Comparison of ENCODE assay signal across 11 cellular contexts in genomic region chr10:46096426-46096825, GRCh38. TPM values are rescaled to one million over a fixed set of nuclear protein-coding genes. Genes with fewer than 3 reads are reported as not detected.
A peak's percentile ranks its signal among the peaks of the same experiment; 100 is the strongest.
DNase-seq lines count a peak whose midpoint lies in the region; ATAC-seq and TF ChIP-seq lines count a peak whose summit lies in the region.
"Had no signal": no experiment of that assay in that cellular context is flagged by ENCODE, and none has a peak within 500 bp of the region (broad histone marks: within the 10 kb centered on the region; RNA-seq: fewer than 3 reads in every experiment).

No MANE protein-coding gene starts in this region.

- in situ Hi-C loops in GM23248 (cut with MboI) = no loop called here

- H3K27ac Mint-ChIP-seq in activated CD4-positive, alpha-beta memory T cell treated with anti-CD3 and anti-CD28 coated beads, Interleukin-2, amount 10 ng/mL, durations not matched to agents 7 days and 5 days = peak overlapping the region; percentile 74
- H3K27ac Mint-ChIP-seq in WTC11 = no peak overlapping the region

- H3K9me2 ChIP-seq in GM23248 (ENCODE audit: insufficient read depth) = no peaks in the 10 kb centered on the region

- no peak overlapping the region for H3K9ac ChIP-seq in GM23248

- H3K27me3 ChIP-seq in GM23248 (replicated peaks; ENCODE audit: insufficient read depth) = no peaks in the 10 kb centered on the region
- peaks cover 2% of the 10 kb centered on the region for H3K27me3 ChIP-seq in foreskin keratinocyte

- no peak overlapping the region for H2AFZ ChIP-seq in GM23248

- TF ChIP-seq CTCF in foreskin keratinocyte (conservative IDR thresholded peaks at IDR 0.05) (no peak), WTC11 (IDR thresholded peaks at IDR 0.05) (no peak)

- H3K36me3 ChIP-seq in GM23248 (ENCODE audit: low read depth) = no peaks in the 10 kb centered on the region

- CTCF ChIA-PET in activated CD4-positive, alpha-beta memory T cell treated with anti-CD3 and anti-CD28 coated beads, Interleukin-2, amount 10 ng/mL, durations not matched to agents 7 days and 5 days (lab: Charles Lee) = no interaction called here
- CTCF ChIA-PET in WTC11 (lab: Charles Lee) = interaction anchor here (0.8 kb wide), 1 partner anchor 133 kb away, joined by 3 read pairs; no protein-coding TSS in a partner anchor

- no peaks in the 10 kb centered on the region for H3K27me3 Mint-ChIP-seq in activated CD4-positive, alpha-beta memory T cell treated with anti-CD3 and anti-CD28 coated beads, Interleukin-2, amount 10 ng/mL, durations not matched to agents 7 days and 5 days
- H3K27me3 Mint-ChIP-seq in WTC11 (ENCODE audit: low read depth) = no peaks in the 10 kb centered on the region

- no peaks in the 10 kb centered on the region for H3K9me3 Mint-ChIP-seq in activated CD4-positive, alpha-beta memory T cell treated with anti-CD3 and anti-CD28 coated beads, Interleukin-2, amount 10 ng/mL, durations not matched to agents 7 days and 5 days
- no peaks in the 10 kb centered on the region for H3K9me3 Mint-ChIP-seq in WTC11

- H3K4me2 ChIP-seq in GM23248 (ENCODE audit: unreplicated experiment) = peak overlapping the region; percentile 42

- H3K4me3 Mint-ChIP-seq in activated CD4-positive, alpha-beta memory T cell treated with anti-CD3 and anti-CD28 coated beads, Interleukin-2, amount 10 ng/mL, durations not matched to agents 7 days and 5 days = no peak overlapping the region
- no peak overlapping the region for H3K4me3 Mint-ChIP-seq in WTC11

- peaks cover 14% of the 10 kb centered on the region for H3K4me1 ChIP-seq in GM23248 (ENCODE audit: insufficient read depth)
- H3K4me1 ChIP-seq in foreskin keratinocyte = no peaks in the 10 kb centered on the region

- H3K36me3 Mint-ChIP-seq in activated CD4-positive, alpha-beta memory T cell treated with anti-CD3 and anti-CD28 coated beads, Interleukin-2, amount 10 ng/mL, durations not matched to agents 7 days and 5 days (ENCODE audit: low read depth) = no peaks in the 10 kb centered on the region
- H3K36me3 Mint-ChIP-seq in WTC11 = no peaks in the 10 kb centered on the region

- no peaks in the 10 kb centered on the region for H3K79me2 ChIP-seq in GM23248 (ENCODE audit: insufficient read depth)

- H3K27ac ChIP-seq in GM23248 (peak overlapping the region; percentile 30; the same call in 1 of the 2 replicates), foreskin keratinocyte (no peak overlapping the region)

- no peaks in the 10 kb centered on the region for H3K9me3 ChIP-seq in GM23248 (ENCODE audit: low read depth)

- DNase-seq in AG08395 (ENCODE audit: low spot score) (peak; percentile 32), GM23248 (peak; percentile 74), foreskin keratinocyte (no peak), NCI-H446 treated with DMSO at 0.1 percent for 48 hours (lab: John Stamatoyannopoulos, UW) (no peak), WTC11 (ENCODE audit: low spot score) (no peak), OCI-M2 (lab: John Stamatoyannopoulos, UW; ENCODE audit: unreplicated experiment) (no peak)
- no peak for DNase-seq in activated CD4-positive, alpha-beta memory T cell treated with anti-CD3 and anti-CD28 coated beads, Interleukin-2, amount 10 ng/mL, durations not matched to agents 7 days and 5 days
- DNase-seq: right cardiac atrium had no signal

- WGBS in GM23248 (ENCODE audit: low coverage in 1 of 2, low lambda C conversion rate in 2 of 2, missing lambda C conversion rate in 2 of 2), 2 experiments = 37 to 50% methylated on average over 4 of the region's 4 CpGs

- no peaks in the 10 kb centered on the region for H4K20me1 ChIP-seq in GM23248 (ENCODE audit: insufficient read depth)

- POLR2A ChIA-PET in activated CD4-positive, alpha-beta memory T cell treated with anti-CD3 and anti-CD28 coated beads, Interleukin-2, amount 10 ng/mL, durations not matched to agents 7 days and 5 days (lab: Charles Lee) = no interaction called here
- POLR2A ChIA-PET in WTC11 (lab: Charles Lee) = no interaction called here

- no peak overlapping the region for H3K4me3 ChIP-seq in GM23248

- no peaks in the 10 kb centered on the region for H3F3A ChIP-seq in GM23248 (ENCODE audit: insufficient read depth)

- ATAC-seq in foreskin keratinocyte (peak; percentile 5), GM21390 (IDR thresholded peaks at IDR 0.05; ENCODE audit: unreplicated experiment) (no peak), WTC11 (no peak)
- ATAC-seq: right cardiac atrium had no signal

- peaks cover 26% of the 10 kb centered on the region for H3K4me1 Mint-ChIP-seq in activated CD4-positive, alpha-beta memory T cell treated with anti-CD3 and anti-CD28 coated beads, Interleukin-2, amount 10 ng/mL, durations not matched to agents 7 days and 5 days
- peaks cover 28% of the 10 kb centered on the region for H3K4me1 Mint-ChIP-seq in WTC11

TF ChIP-seq in WTC11, 78 proteins besides CTCF, POLR2A, EP300 and RAD21:
- no peak for TF ChIP-seq PRDM15 (CRISPR knock-in tag; IDR thresholded peaks at IDR 0.05)
- TF ChIP-seq NFATC4 (CRISPR knock-in tag; IDR thresholded peaks at IDR 0.05) = no peak
- TF ChIP-seq MYBL2 (CRISPR knock-in tag; IDR thresholded peaks at IDR 0.05) = no peak
- no peak for TF ChIP-seq NR1H2 (CRISPR knock-in tag; IDR thresholded peaks at IDR 0.05)
- TF ChIP-seq ZNF219 (CRISPR knock-in tag; IDR thresholded peaks at IDR 0.05; ENCODE audit: borderline replicate concordance) = no peak
- TF ChIP-seq TEAD1 (CRISPR knock-in tag; IDR thresholded peaks at IDR 0.05) = no peak
- TF ChIP-seq, protein P1, sequence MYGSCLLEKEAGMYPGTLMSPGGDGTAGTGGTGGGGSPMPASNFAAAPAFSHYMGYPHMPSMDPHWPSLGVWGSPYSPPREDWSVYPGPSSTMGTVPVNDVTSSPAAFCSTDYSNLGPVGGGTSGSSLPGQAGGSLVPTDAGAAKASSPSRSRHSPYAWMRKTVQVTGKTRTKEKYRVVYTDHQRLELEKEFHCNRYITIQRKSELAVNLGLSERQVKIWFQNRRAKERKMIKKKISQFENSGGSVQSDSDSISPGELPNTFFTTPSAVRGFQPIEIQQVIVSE (CRISPR knock-in tag; IDR thresholded peaks at IDR 0.05; ENCODE audit: borderline replicate concordance) = no peak
- no peak for TF ChIP-seq E2F5 (CRISPR knock-in tag; IDR thresholded peaks at IDR 0.05)
- no peak for TF ChIP-seq PRRX2 (CRISPR knock-in tag; IDR thresholded peaks at IDR 0.05)

RNA-seq across cellular contexts. Expression of gene MSMB, which starts 50.4 kb away (rescaled TPM):
- total RNA-seq in GM23248 (2014; rRNA removed; shearing (Covaris generic)) = not detected in 2 replicates
- not detected in 2 replicates for polyA plus RNA-seq in GM23248 (2016; fragmentation: Nextera tagmentation; extraction: Ambion mirVana)
- not detected for total RNA-seq in activated CD4-positive, alpha-beta memory T cell treated with anti-CD3 and anti-CD28 coated beads, Interleukin-2, amount 10 ng/mL, durations not matched to agents 7 days and 5 days
- not detected in 2 replicates for total RNA-seq in foreskin keratinocyte
- not detected in 2 replicates for polyA plus RNA-seq in foreskin keratinocyte
- not detected in 3 replicates for total RNA-seq in WTC11 (2021)
- total RNA-seq: epithelial cell of proximal tubule, right cardiac atrium, ureter had no signal
- polyA plus RNA-seq: right cardiac atrium had no signal

Comparison
In these comparisons a context has a peak if more than half of its experiments do, and no peak if none do; other contexts are left out.
1. DNase-seq: peak in AG08395 (single experiment) and GM23248 (single experiment); none in activated CD4-positive, alpha-beta memory T cell treated with anti-CD3 and anti-CD28 coated beads, Interleukin-2, amount 10 ng/mL, durations not matched to agents 7 days and 5 days (single experiment), foreskin keratinocyte (0 of 2), NCI-H446 treated with DMSO at 0.1 percent for 48 hours (single experiment), WTC11 (single experiment) and OCI-M2 (single experiment).